Comparison of ENCODE assay signal across 14 cellular contexts in the genomic region with DNA sequence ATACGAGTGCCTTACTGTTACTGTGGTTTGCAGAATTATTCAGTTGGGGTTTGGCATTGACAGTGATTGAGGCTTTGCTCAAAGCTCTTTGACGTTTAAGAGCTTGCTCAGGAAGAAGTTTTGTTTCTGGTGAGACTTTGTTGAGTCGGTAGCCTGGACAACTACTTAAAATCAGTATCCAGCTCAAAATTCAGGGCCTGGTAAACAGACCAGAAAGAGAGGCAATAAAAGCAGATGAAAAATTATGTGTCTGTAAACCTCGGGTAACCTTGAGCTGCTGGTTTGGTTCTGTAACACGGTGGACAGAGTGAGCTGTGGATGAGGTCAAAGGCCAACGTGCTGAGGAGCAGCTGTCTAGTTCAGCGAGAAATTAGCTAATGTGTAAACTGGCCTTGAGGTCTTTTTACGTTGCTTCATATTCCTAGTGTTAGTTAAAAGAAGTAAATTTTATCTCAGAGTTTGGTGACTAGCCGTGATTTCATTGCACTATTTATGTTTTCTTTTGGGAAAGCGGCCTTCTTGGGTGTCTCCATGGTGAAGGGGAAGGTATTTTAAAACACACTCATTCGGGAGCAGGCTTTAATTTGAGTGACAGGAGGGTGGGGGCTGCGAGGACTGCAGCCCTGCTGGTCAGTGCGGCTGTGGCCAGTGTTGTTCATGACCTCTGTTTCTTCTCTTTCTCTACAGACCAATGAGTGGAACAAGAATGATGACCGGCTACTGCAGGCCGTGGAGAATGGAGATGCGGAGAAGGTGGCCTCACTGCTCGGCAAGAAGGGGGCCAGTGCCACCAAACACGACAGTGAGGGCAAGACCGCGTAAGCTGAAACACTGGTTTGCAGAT.
A peak's percentile ranks its signal among the peaks of the same experiment; 100 is the strongest.
DNase-seq lines count a peak whose midpoint lies in the region; ATAC-seq and TF ChIP-seq lines count a peak whose summit lies in the region.
"Had no signal": no experiment of that assay in that cellular context is flagged by ENCODE, and none has a peak within 500 bp of the region (broad histone marks: within the 10 kb centered on the region; RNA-seq: fewer than 3 reads in every experiment).

No MANE protein-coding gene starts in this region.

- peaks cover 50% of the 10 kb centered on the region for H3K4me1 Mint-ChIP-seq in nephron
- H3K4me1 Mint-ChIP-seq: activated CD4-positive, alpha-beta T cell treated with anti-CD3 and anti-CD28 coated beads, Interleukin-2, amount 10 ng/mL, durations not matched to agents 7 days and 5 days had no signal

- TF ChIP-seq CTCF in VCaP (conservative IDR thresholded peaks at IDR 0.05) (no peak), fibroblast of villous mesenchyme (IDR thresholded peaks at IDR 0.05; ENCODE audit: insufficient read depth, low read depth, low read length) (no peak), nephron (IDR thresholded peaks at IDR 0.05; ENCODE audit: unreplicated experiment in 3 of 3) (no peak), upper lobe of right lung (IDR thresholded peaks at IDR 0.05) (no peak)

- intact Hi-C loops in upper lobe of right lung (cut with DNase I), result no loop called here

- H3K9me3 Mint-ChIP-seq in nephron, result peaks cover 4% of the 10 kb centered on the region
- H3K9me3 Mint-ChIP-seq: activated CD4-positive, alpha-beta T cell treated with anti-CD3 and anti-CD28 coated beads, Interleukin-2, amount 10 ng/mL, durations not matched to agents 7 days and 5 days; activated T-cell treated with anti-CD3 and anti-CD28 coated beads, Interleukin-2, amount 50 U/mL, for 4 hours; T-helper 2 cell treated with Interferon-gamma antibody and Interleukin-4, amounts not matched to agents 5 μg/mL and 100 μg/mL, for 36 hours had no signal

- no peaks in the 10 kb centered on the region for H3K9me3 ChIP-seq in upper lobe of right lung
- H3K9me3 ChIP-seq: neutrophil had no signal

- H3K4me1 ChIP-seq in upper lobe of right lung, result peaks cover 5% of the 10 kb centered on the region

- H3K4me3 Mint-ChIP-seq in nephron, result peak overlapping the region in 2 of 3 experiments; percentile 14 to 32
- H3K4me3 Mint-ChIP-seq: activated CD4-positive, alpha-beta T cell treated with anti-CD3 and anti-CD28 coated beads, Interleukin-2, amount 10 ng/mL, durations not matched to agents 7 days and 5 days; activated T-cell treated with anti-CD3 and anti-CD28 coated beads, Interleukin-2, amount 50 U/mL, for 4 hours; T-helper 2 cell treated with Interferon-gamma antibody and Interleukin-4, amounts not matched to agents 5 μg/mL and 100 μg/mL, for 36 hours had no signal

- peak; percentile 62 for ATAC-seq in upper lobe of right lung
- ATAC-seq: activated T-cell treated with anti-CD3 and anti-CD28 coated beads, Interleukin-2, amount 50 U/mL, for 4 hours had no signal

- no peaks in the 10 kb centered on the region for H3K27me3 Mint-ChIP-seq in nephron (ENCODE audit: low read depth)
- H3K27me3 Mint-ChIP-seq: activated CD4-positive, alpha-beta T cell treated with anti-CD3 and anti-CD28 coated beads, Interleukin-2, amount 10 ng/mL, durations not matched to agents 7 days and 5 days had no signal

- H3K27ac Mint-ChIP-seq in nephron, result peak overlapping the region; percentile 92 to 94 (median 92)
- H3K27ac Mint-ChIP-seq: activated CD4-positive, alpha-beta T cell treated with anti-CD3 and anti-CD28 coated beads, Interleukin-2, amount 10 ng/mL, durations not matched to agents 7 days and 5 days; T-helper 2 cell treated with Interferon-gamma antibody and Interleukin-4, amounts not matched to agents 5 μg/mL and 100 μg/mL, for 36 hours had no signal

- peaks cover 55% of the 10 kb centered on the region for H3K36me3 Mint-ChIP-seq in nephron (ENCODE audit: low read depth)

- peaks cover 13% of the 10 kb centered on the region for H3K36me3 ChIP-seq in upper lobe of right lung
- H3K36me3 ChIP-seq: neutrophil had no signal

- H3K27ac ChIP-seq in VCaP (peak overlapping the region; percentile 66), upper lobe of right lung (no peak overlapping the region)
- H3K27ac ChIP-seq: neutrophil had no signal

- H3K4me3 ChIP-seq in fibroblast of villous mesenchyme (ENCODE audit: low read depth, low read length), result no peak overlapping the region
- H3K4me3 ChIP-seq in upper lobe of right lung, result no peak overlapping the region

- peak; percentile 87 for DNase-seq in fibroblast of villous mesenchyme (ENCODE audit: low read depth)
- DNase-seq in upper lobe of right lung, result no peak
- no peak for DNase-seq in C1 segment of cervical spinal cord (lab: John Stamatoyannopoulos, UW)
- no peak for DNase-seq in occipital lobe (lab: John Stamatoyannopoulos, UW)
- no peak for DNase-seq in NCI-H69 (lab: John Stamatoyannopoulos, UW)
- DNase-seq: activated CD4-positive, alpha-beta T cell treated with anti-CD3 and anti-CD28 coated beads, Interleukin-2, amount 10 ng/mL, durations not matched to agents 7 days and 5 days; activated T-cell treated with anti-CD3 and anti-CD28 coated beads, Interleukin-2, amount 50 U/mL, for 4 hours; GF-D8; NCI-H1930; stimulated activated CD4-positive, alpha-beta T cell treated with anti-CD3 and anti-CD28 coated beads, Interleukin-4, amount 100 ng/mL, for 1 hour had no signal

- no peaks in the 10 kb centered on the region for H3K27me3 ChIP-seq in upper lobe of right lung
- H3K27me3 ChIP-seq: neutrophil had no signal
